In genomic region chr17:44865231-44865660, GRCh38 we compare ENCODE assay signal across 8 cellular contexts. TPM values are rescaled to one million over a fixed set of nuclear protein-coding genes. Genes with fewer than 3 reads are reported as not detected.
DNase-seq lines count a peak whose midpoint lies in the region; ATAC-seq and TF ChIP-seq lines count a peak whose summit lies in the region.

No MANE protein-coding gene starts in this region.

- no peaks in the 10 kb centered on the region for H3K9me3 Mint-ChIP-seq in neural progenitor cell
- no peaks in the 10 kb centered on the region for H3K9me3 Mint-ChIP-seq in stimulated activated naive CD8-positive, alpha-beta T cell treated with anti-CD3 and anti-CD28 coated beads, Interleukin-15, amount 100 ng/mL, for 72 hours

- peak; percentile 59 for DNase-seq in DMS114 treated with DMSO at 0.1 percent for 48 hours (lab: John Stamatoyannopoulos, UW; ENCODE audit: unreplicated experiment)
- DNase-seq in LoVo (ENCODE audit: low spot score), result peak; percentile 58
- DNase-seq in RPMI8226, result peak; percentile 80
- peak; percentile 37 for DNase-seq in activated T-helper 1 cell treated with Interleukin-2 at 50 U/mL for 16 hours (ENCODE audit: low read depth)
- peak; percentile 57 for DNase-seq in fibroblast of the conjunctiva (ENCODE audit: low read depth)
- peak; percentile 87 for DNase-seq in neural progenitor cell (ENCODE audit: low spot score)
- DNase-seq in stimulated activated naive CD8-positive, alpha-beta T cell treated with anti-CD3 and anti-CD28 coated beads, Interleukin-15, amount 100 ng/mL, for 72 hours, result peak; percentile 61 to 70

- H3K27ac Mint-ChIP-seq in neural progenitor cell, result no peak overlapping the region
- H3K27ac Mint-ChIP-seq in stimulated activated naive CD8-positive, alpha-beta T cell treated with anti-CD3 and anti-CD28 coated beads, Interleukin-15, amount 100 ng/mL, for 72 hours, result no peak overlapping the region

- H3K36me3 ChIP-seq in neural progenitor cell, result peaks cover 9% of the 10 kb centered on the region

- H3K4me3 ChIP-seq in neural progenitor cell, result no peak overlapping the region

- H3K4me1 ChIP-seq in neural progenitor cell, result no peaks in the 10 kb centered on the region

- H3K4me2 ChIP-seq in neural progenitor cell, result no peak overlapping the region

- H4K20me1 ChIP-seq in neural progenitor cell (ENCODE audit: low read depth), result no peaks in the 10 kb centered on the region

- no peaks in the 10 kb centered on the region for H3K9me3 ChIP-seq in neural progenitor cell (ENCODE audit: low read depth)

- H3K4me1 Mint-ChIP-seq in neural progenitor cell, result no peaks in the 10 kb centered on the region
- no peaks in the 10 kb centered on the region for H3K4me1 Mint-ChIP-seq in stimulated activated naive CD8-positive, alpha-beta T cell treated with anti-CD3 and anti-CD28 coated beads, Interleukin-15, amount 100 ng/mL, for 72 hours

- H3K79me2 ChIP-seq in neural progenitor cell (ENCODE audit: low read depth), result no peaks in the 10 kb centered on the region

- ATAC-seq in stimulated activated naive CD8-positive, alpha-beta T cell treated with anti-CD3 and anti-CD28 coated beads, Interleukin-15, amount 100 ng/mL, for 72 hours, result peak; percentile 74
- no peak for ATAC-seq in HG02759 (IDR thresholded peaks at IDR 0.05; ENCODE audit: unreplicated experiment)

- H3K36me3 Mint-ChIP-seq in neural progenitor cell, result peaks cover 24% of the 10 kb centered on the region

- H3F3A ChIP-seq in neural progenitor cell (ENCODE audit: low read depth), result peaks cover 9% of the 10 kb centered on the region

- peak; percentile 91 for TF ChIP-seq CTCF in neural progenitor cell (IDR thresholded peaks at IDR 0.05)

- H3K27ac ChIP-seq in neural progenitor cell, result no peak overlapping the region

- no peaks in the 10 kb centered on the region for H3K27me3 ChIP-seq in neural progenitor cell

- H3K4me3 Mint-ChIP-seq in neural progenitor cell, result no peak overlapping the region
- no peak overlapping the region for H3K4me3 Mint-ChIP-seq in stimulated activated naive CD8-positive, alpha-beta T cell treated with anti-CD3 and anti-CD28 coated beads, Interleukin-15, amount 100 ng/mL, for 72 hours

- no peak overlapping the region for H3K9ac ChIP-seq in neural progenitor cell

- H3K27me3 Mint-ChIP-seq in neural progenitor cell (ENCODE audit: insufficient read depth, low read depth), result no peaks in the 10 kb centered on the region
- no peaks in the 10 kb centered on the region for H3K27me3 Mint-ChIP-seq in stimulated activated naive CD8-positive, alpha-beta T cell treated with anti-CD3 and anti-CD28 coated beads, Interleukin-15, amount 100 ng/mL, for 72 hours

- H2AFZ ChIP-seq in neural progenitor cell (replicated peaks), result no peak overlapping the region

RNA-seq across cellular contexts. Expression of gene HIGD1B, which starts 17.6 kb away (rescaled TPM):
- not detected in 2 replicates for total RNA-seq in neural progenitor cell (ENCODE audit: low replicate concordance)

RNA-seq across cellular contexts. Expression of gene EFTUD2, which starts 34.0 kb away (rescaled TPM):
- total RNA-seq in neural progenitor cell (ENCODE audit: low replicate concordance), result 114 and 185 TPM in 2 replicates

RNA-seq across cellular contexts. Expression of gene GJC1, which starts 35.2 kb away (rescaled TPM):
- 63.4 and 76.9 TPM in 2 replicates for total RNA-seq in neural progenitor cell (ENCODE audit: low replicate concordance)

RNA-seq across cellular contexts. Expression of gene GFAP, which starts 50.1 kb away (rescaled TPM):
- 0.45 and 0.46 TPM in 2 replicates for total RNA-seq in neural progenitor cell (ENCODE audit: low replicate concordance)

Comparison
In these comparisons a context has a peak if more than half of its experiments do, and no peak if none do; other contexts are left out.
1. DNase-seq: peak in every context shown above with its lines; median percentile 87 in neural progenitor cell; 80 in RPMI8226; 66 in stimulated activated naive CD8-positive, alpha-beta T cell treated with anti-CD3 and anti-CD28 coated beads, Interleukin-15, amount 100 ng/mL, for 72 hours; 59 in DMS114 treated with DMSO at 0.1 percent for 48 hours; 58 in LoVo; 57 in fibroblast of the conjunctiva; 37 in activated T-helper 1 cell treated with Interleukin-2 at 50 U/mL for 16 hours.